Comparison of ENCODE assay signal across 44 cellular contexts in genomic region chr19:46085888-46086287, GRCh38. TPM values are rescaled to one million over a fixed set of nuclear protein-coding genes. Genes with fewer than 3 reads are reported as not detected.
"Had no signal": no experiment of that assay in that cellular context is flagged by ENCODE, and none has a peak within 500 bp of the region (broad histone marks: within the 10 kb centered on the region; RNA-seq: fewer than 3 reads in every experiment).

No MANE protein-coding gene starts in this region.

- DNase-seq: activated effector memory CD4-positive, alpha-beta T cell treated with anti-CD3 and anti-CD28 coated beads, Interleukin-2, amount 50 U/mL, for 16 hours; activated effector memory CD4-positive, alpha-beta T cell treated with Interleukin-2 at 50 U/mL for 16 hours; activated gamma-delta T cell; activated gamma-delta T cell treated with Interleukin-2 at 50 U/mL for 16 hours; activated naive CD4-positive, alpha-beta T cell; activated naive CD4-positive, alpha-beta T cell treated with anti-CD3 and anti-CD28 coated beads for 36 hours; activated naive CD4-positive, alpha-beta T cell treated with anti-CD3 and anti-CD28 coated beads, Interleukin-2, amount 10 ng/mL, durations not matched to agents 7 days and 5 days; activated naive CD4-positive, alpha-beta T cell treated with anti-CD3 and anti-CD28 coated beads, Interleukin-2, amount 50 U/mL, for 16 hours; activated naive CD4-positive, alpha-beta T cell treated with Interleukin-2 at 50 U/mL for 16 hours; activated naive CD8-positive, alpha-beta T cell treated with anti-CD3 and anti-CD28 coated beads for 36 hours; activated naive CD8-positive, alpha-beta T cell treated with anti-CD3 and anti-CD28 coated beads, Interleukin-2, amount 10 ng/mL, durations not matched to agents 7 days and 5 days; activated naive CD8-positive, alpha-beta T cell treated with anti-CD3 and anti-CD28 coated beads, Interleukin-2, amount 50 U/mL, for 24 hours; activated T-cell treated with anti-CD3 and anti-CD28 coated beads, Interleukin-2, amount 50 U/mL, for 1 hour; activated T-cell treated with anti-CD3 and anti-CD28 coated beads, Interleukin-2, amount 50 U/mL, for 24 hours; activated T-cell treated with anti-CD3 and anti-CD28 coated beads, Interleukin-2, amount 50 U/mL, for 4 hours; activated T-cell treated with anti-CD3 and anti-CD28 coated beads, Interleukin-2, amount 50 U/mL, for 48 hours; activated T-cell treated with anti-CD3 and anti-CD28 coated beads, Interleukin-2, amount 50 U/mL, for 72 hours; adrenal gland; amniotic stem cell; amygdala; anterior cingulate cortex; aorta; body of pancreas; brain microvascular endothelial cell; caudate nucleus; central memory CD4-positive, alpha-beta T cell; cerebellar nuclear complex had no signal

- H3K36me3 ChIP-seq: adrenal gland, ascending aorta, brain microvascular endothelial cell, breast epithelium, cardiac muscle cell had no signal

- H3K4me3 Mint-ChIP-seq: activated naive CD4-positive, alpha-beta T cell treated with anti-CD3 and anti-CD28 coated beads for 36 hours; activated naive CD4-positive, alpha-beta T cell treated with anti-CD3 and anti-CD28 coated beads, Interleukin-2, amount 10 ng/mL, durations not matched to agents 7 days and 5 days; activated naive CD4-positive, alpha-beta T cell treated with anti-CD3 and anti-CD28 coated beads, Interleukin-2, amount 50 U/mL, for 24 hours; activated naive CD8-positive, alpha-beta T cell; activated naive CD8-positive, alpha-beta T cell treated with anti-CD3 and anti-CD28 coated beads for 36 hours; activated naive CD8-positive, alpha-beta T cell treated with anti-CD3 and anti-CD28 coated beads, Interleukin-2, amount 10 ng/mL, durations not matched to agents 7 days and 5 days; activated naive CD8-positive, alpha-beta T cell treated with anti-CD3 and anti-CD28 coated beads, Interleukin-2, amount 50 U/mL, for 24 hours; activated T-cell treated with anti-CD3 and anti-CD28 coated beads, Interleukin-2, amount 50 U/mL, for 24 hours; activated T-cell treated with anti-CD3 and anti-CD28 coated beads, Interleukin-2, amount 50 U/mL, for 4 hours; activated T-cell treated with anti-CD3 and anti-CD28 coated beads, Interleukin-2, amount 50 U/mL, for 72 hours; activated T-helper 1 cell treated with anti-CD3 and anti-CD28 coated beads, Interleukin-12 subunit alpha, Interleukin-12 subunit beta, Interleukin-2, Interleukin-4 antibody, amounts not matched to agents 30 ng/mL and 10 ng/mL and 1 ng/mL, durations not matched to agents 14 hours and 24 hours and 36 hours; activated T-helper 17 cell treated with anti-CD3 and anti-CD28 coated beads, Interleukin-2, amount 50 U/mL, for 72 hours; brain; central memory CD8-positive, alpha-beta T cell had no signal

- H3K4me1 ChIP-seq: adrenal gland, ascending aorta, body of pancreas, breast epithelium had no signal

- H3K4me1 Mint-ChIP-seq: activated naive CD4-positive, alpha-beta T cell treated with anti-CD3 and anti-CD28 coated beads, Interleukin-2, amount 10 ng/mL, durations not matched to agents 7 days and 5 days; activated naive CD8-positive, alpha-beta T cell treated with anti-CD3 and anti-CD28 coated beads for 36 hours; activated naive CD8-positive, alpha-beta T cell treated with anti-CD3 and anti-CD28 coated beads, Interleukin-2, amount 10 ng/mL, durations not matched to agents 7 days and 5 days; activated T-helper 17 cell treated with anti-CD3 and anti-CD28 coated beads, Interleukin-2, amount 50 U/mL, for 72 hours; central memory CD8-positive, alpha-beta T cell had no signal

- H3K27ac Mint-ChIP-seq: activated naive CD4-positive, alpha-beta T cell treated with anti-CD3 and anti-CD28 coated beads for 36 hours; activated naive CD4-positive, alpha-beta T cell treated with anti-CD3 and anti-CD28 coated beads, Interleukin-2, amount 10 ng/mL, durations not matched to agents 7 days and 5 days; activated naive CD4-positive, alpha-beta T cell treated with anti-CD3 and anti-CD28 coated beads, Interleukin-2, amount 50 U/mL, for 24 hours; activated naive CD4-positive, alpha-beta T cell treated with anti-CD3 and anti-CD28 coated beads, Interleukin-2, amount 50 U/mL, for 72 hours; activated naive CD8-positive, alpha-beta T cell; activated naive CD8-positive, alpha-beta T cell treated with anti-CD3 and anti-CD28 coated beads for 36 hours; activated naive CD8-positive, alpha-beta T cell treated with anti-CD3 and anti-CD28 coated beads, Interleukin-2, amount 10 ng/mL, durations not matched to agents 7 days and 5 days; activated naive CD8-positive, alpha-beta T cell treated with anti-CD3 and anti-CD28 coated beads, Interleukin-2, amount 50 U/mL, for 24 hours; activated T-cell treated with anti-CD3 and anti-CD28 coated beads, Interleukin-2, amount 50 U/mL, for 24 hours; activated T-cell treated with anti-CD3 and anti-CD28 coated beads, Interleukin-2, amount 50 U/mL, for 72 hours; activated T-helper 1 cell treated with anti-CD3 and anti-CD28 coated beads, Interleukin-12 subunit alpha, Interleukin-12 subunit beta, Interleukin-2, Interleukin-4 antibody, amounts not matched to agents 30 ng/mL and 10 ng/mL and 1 ng/mL, durations not matched to agents 14 hours and 24 hours and 36 hours; activated T-helper 17 cell treated with anti-CD3 and anti-CD28 coated beads, Interleukin-2, amount 50 U/mL, for 72 hours; activated T-helper 2 cell treated with anti-CD3 and anti-CD28 coated beads, Interferon-gamma antibody, Interleukin-2, Interleukin-4, amounts not matched to agents 10 μg/mL and 5 μg/mL and 100 μg/mL, durations not matched to agents 14 hours and 24 hours and 36 hours; brain had no signal

- H3K27ac ChIP-seq: adrenal gland, ascending aorta, body of pancreas, brain microvascular endothelial cell, breast epithelium, cardiac muscle cell had no signal

- H3K4me3 ChIP-seq: adrenal gland, ascending aorta, body of pancreas, breast epithelium, cardiac muscle cell had no signal

- FAIRE-seq: astrocyte, bronchial epithelial cell had no signal

- ATAC-seq: activated naive CD4-positive, alpha-beta T cell treated with anti-CD3 and anti-CD28 coated beads, Interleukin-2, amount 50 U/mL, for 72 hours; activated naive CD8-positive, alpha-beta T cell treated with anti-CD3 and anti-CD28 coated beads, Interleukin-2, amount 50 U/mL, for 24 hours; activated T-cell treated with anti-CD3 and anti-CD28 coated beads, Interleukin-2, amount 50 U/mL, for 4 hours; activated T-cell treated with anti-CD3 and anti-CD28 coated beads, Interleukin-2, amount 50 U/mL, for 72 hours; activated T-helper 17 cell treated with anti-CD3 and anti-CD28 coated beads, Interleukin-2, amount 50 U/mL, for 72 hours; body of pancreas had no signal

- H3K27me3 ChIP-seq: ascending aorta, body of pancreas, breast epithelium, cardiac muscle cell had no signal

RNA-seq across cellular contexts. Expression of gene IGFL3, which starts 38.6 kb away (rescaled TPM):
- total RNA-seq: activated naive CD4-positive, alpha-beta T cell treated with anti-CD3 and anti-CD28 coated beads for 36 hours; activated naive CD4-positive, alpha-beta T cell treated with anti-CD3 and anti-CD28 coated beads, Interleukin-2, amount 50 U/mL, for 72 hours; activated naive CD8-positive, alpha-beta T cell treated with anti-CD3 and anti-CD28 coated beads for 36 hours; activated naive CD8-positive, alpha-beta T cell treated with anti-CD3 and anti-CD28 coated beads, Interleukin-2, amount 10 ng/mL, durations not matched to agents 7 days and 5 days; activated T-cell treated with anti-CD3 and anti-CD28 coated beads, Interleukin-2, amount 50 U/mL, for 4 hours; activated T-cell treated with anti-CD3 and anti-CD28 coated beads, Interleukin-2, amount 50 U/mL, for 72 hours; activated T-helper 1 cell treated with anti-CD3 and anti-CD28 coated beads, Interleukin-12 subunit alpha, Interleukin-12 subunit beta, Interleukin-2, Interleukin-4 antibody, amounts not matched to agents 30 ng/mL and 10 ng/mL and 1 ng/mL, durations not matched to agents 14 hours and 24 hours and 36 hours; activated T-helper 17 cell treated with anti-CD3 and anti-CD28 coated beads, Interleukin-2, amount 50 U/mL, for 72 hours; activated T-helper 2 cell treated with anti-CD3 and anti-CD28 coated beads, Interferon-gamma antibody, Interleukin-2, Interleukin-4, amounts not matched to agents 10 μg/mL and 5 μg/mL and 100 μg/mL, durations not matched to agents 14 hours and 24 hours and 36 hours; adrenal gland; aorta; ascending aorta; body of pancreas; breast epithelium; bronchial epithelial cell; cardiac muscle cell; cardiac septum; cerebellum had no signal
- polyA plus RNA-seq: adipose tissue, adrenal gland, aorta, cardiac muscle cell had no signal

RNA-seq across cellular contexts. Expression of gene IGFL4, which starts 45.1 kb away (rescaled TPM):
- total RNA-seq: activated naive CD4-positive, alpha-beta T cell treated with anti-CD3 and anti-CD28 coated beads for 36 hours; activated naive CD4-positive, alpha-beta T cell treated with anti-CD3 and anti-CD28 coated beads, Interleukin-2, amount 50 U/mL, for 72 hours; activated naive CD8-positive, alpha-beta T cell treated with anti-CD3 and anti-CD28 coated beads for 36 hours; activated naive CD8-positive, alpha-beta T cell treated with anti-CD3 and anti-CD28 coated beads, Interleukin-2, amount 10 ng/mL, durations not matched to agents 7 days and 5 days; activated T-cell treated with anti-CD3 and anti-CD28 coated beads, Interleukin-2, amount 50 U/mL, for 4 hours; activated T-cell treated with anti-CD3 and anti-CD28 coated beads, Interleukin-2, amount 50 U/mL, for 72 hours; activated T-helper 1 cell treated with anti-CD3 and anti-CD28 coated beads, Interleukin-12 subunit alpha, Interleukin-12 subunit beta, Interleukin-2, Interleukin-4 antibody, amounts not matched to agents 30 ng/mL and 10 ng/mL and 1 ng/mL, durations not matched to agents 14 hours and 24 hours and 36 hours; activated T-helper 17 cell treated with anti-CD3 and anti-CD28 coated beads, Interleukin-2, amount 50 U/mL, for 72 hours; activated T-helper 2 cell treated with anti-CD3 and anti-CD28 coated beads, Interferon-gamma antibody, Interleukin-2, Interleukin-4, amounts not matched to agents 10 μg/mL and 5 μg/mL and 100 μg/mL, durations not matched to agents 14 hours and 24 hours and 36 hours; aorta; ascending aorta; body of pancreas; breast epithelium; bronchial epithelial cell; cardiac septum; chondrocyte had no signal
- polyA plus RNA-seq: aorta had no signal
